ENCODE assay signal across 16 cellular contexts in the genomic region with DNA sequence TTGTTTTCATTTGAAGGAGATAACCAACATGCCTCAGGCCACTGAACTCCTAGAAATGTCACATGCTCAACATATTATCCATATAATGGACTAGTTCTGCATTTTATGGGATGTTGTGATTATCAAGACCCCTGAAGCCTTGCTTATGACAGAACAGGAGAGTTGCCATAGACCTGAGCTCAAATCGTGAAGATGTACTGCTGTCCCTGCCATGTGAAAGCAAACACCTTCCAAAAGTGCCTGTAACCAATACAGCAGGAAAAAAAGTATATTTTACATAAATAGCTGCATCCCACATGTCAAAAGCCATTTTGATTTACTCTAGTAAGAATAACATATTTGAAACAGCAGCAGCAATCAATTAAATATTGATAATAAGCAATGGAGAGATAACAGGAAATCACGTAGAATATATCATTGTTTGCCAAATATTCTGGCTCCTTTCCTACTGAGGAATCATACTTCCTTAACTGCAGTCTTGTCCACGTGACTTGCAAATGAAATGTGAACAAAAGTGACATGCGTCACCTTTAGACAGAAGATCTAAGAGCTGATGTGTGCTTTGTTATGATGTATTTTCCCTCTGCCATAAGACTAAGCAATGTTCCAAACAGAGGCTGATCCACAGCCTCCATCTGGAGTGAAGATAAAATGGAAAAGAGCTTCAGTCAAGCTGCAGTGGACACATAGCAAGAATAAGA. TPM values are rescaled to one million over a fixed set of nuclear protein-coding genes. Genes with fewer than 3 reads are reported as not detected.
DNase-seq lines count a peak whose midpoint lies in the region; ATAC-seq, FAIRE-seq and TF ChIP-seq lines count a peak whose summit lies in the region.
"Had no signal": no experiment of that assay in that cellular context is flagged by ENCODE, and none has a peak within 500 bp of the region (broad histone marks: within the 10 kb centered on the region; RNA-seq: fewer than 3 reads in every experiment).

No MANE protein-coding gene starts in this region.

- H4K20me1 ChIP-seq in keratinocyte (ENCODE audit: control insufficient read depth, extremely low read depth, insufficient read depth, low read length), result no peaks in the 10 kb centered on the region

- H3K4me2 ChIP-seq in keratinocyte (ENCODE audit: control insufficient read depth, extremely low read depth, insufficient read depth, low read depth, low read length), result no peak overlapping the region
- H3K4me2 ChIP-seq: GM23338 had no signal

- H3K79me2 ChIP-seq in keratinocyte (ENCODE audit: control insufficient read depth, insufficient read depth, low read length), result no peaks in the 10 kb centered on the region

- TF ChIP-seq CTCF in heart left ventricle (IDR thresholded peaks at IDR 0.05) (no peak), keratinocyte (optimal IDR thresholded peaks at IDR 0.05 in 1 of 3, IDR thresholded peaks at IDR 0.05 in 1 of 3, conservative IDR thresholded peaks at IDR 0.05 in 1 of 3; ENCODE audit: extremely low read depth in 1 of 3, insufficient read depth in 2 of 3, low read length in 3 of 3) (no peak), MCF 10A (IDR thresholded peaks at IDR 0.05; ENCODE audit: unreplicated experiment) (no peak)

- H3K27ac Mint-ChIP-seq in MCF 10A (ENCODE audit: low read depth, unreplicated experiment), result no peak overlapping the region
- H3K27ac Mint-ChIP-seq: CD14-positive monocyte, GM23338 had no signal

- CTCF ChIA-PET in MCF 10A (lab: Yijun Ruan, JAX), result interaction anchor here (0.7 to 2.7 kb wide), 3 partner anchors 14 to 43 kb away, joined by 3 to 18 read pairs (median 4); no protein-coding TSS in a partner anchor

- H3K4me1 ChIP-seq in heart left ventricle (peaks cover 0 to 22% (median 3%) of the 10 kb centered on the region in 12 donors), keratinocyte (ENCODE audit: control insufficient read depth, extremely low read depth, insufficient read depth, low read length) (no peaks in the 10 kb centered on the region)

- DNase-seq in heart left ventricle, result no peak
- no peak for DNase-seq in Right ventricle myocardium inferior (ENCODE audit: missing footprints)
- no peak for DNase-seq in SK-N-MC (ENCODE audit: low read depth, low spot score)
- no peak for DNase-seq in keratinocyte (ENCODE audit: low read depth, low spot score)
- DNase-seq in ureter (ENCODE audit: low spot score), result peak; percentile 34
- no peak for DNase-seq in NCI-H1417 treated with DMSO at 0.1 percent for 48 hours (lab: John Stamatoyannopoulos, UW)
- no peak for DNase-seq in MCF 10A (ENCODE audit: unreplicated experiment)
- DNase-seq: Caco-2, DND-41, GDM1, H7 had no signal

- peaks cover 0 to 40% (median 3%) of the 10 kb centered on the region in 9 donors for H3K36me3 ChIP-seq in heart left ventricle
- peaks cover 19% of the 10 kb centered on the region for H3K36me3 ChIP-seq in SK-N-MC (ENCODE audit: insufficient read depth, low read length)
- H3K36me3 ChIP-seq in keratinocyte (ENCODE audit: control insufficient read depth in 2 of 2, extremely low read depth in 1 of 2, insufficient read depth in 2 of 2, low read length in 2 of 2), result peaks cover 3 to 4% of the 10 kb centered on the region in 2 experiments

- H2AFZ ChIP-seq in keratinocyte (ENCODE audit: control insufficient read depth, low read length), result no peak overlapping the region
- H2AFZ ChIP-seq: GM23338 had no signal

- no peaks in the 10 kb centered on the region for H3K27me3 Mint-ChIP-seq in MCF 10A (ENCODE audit: insufficient read depth, unreplicated experiment)
- H3K27me3 Mint-ChIP-seq: CD8-positive, alpha-beta memory T cell had no signal

- H3K9ac ChIP-seq in SK-N-MC (ENCODE audit: insufficient read length) (no peak overlapping the region), keratinocyte (ENCODE audit: control insufficient read depth, extremely low read depth, insufficient read depth, low read length) (no peak overlapping the region)

- ATAC-seq in heart left ventricle (peak in 1 of 4 donors; percentile 8), Right ventricle myocardium inferior (no peak)
- ATAC-seq: GM23338 had no signal

- no peaks in the 10 kb centered on the region for H3K9me3 ChIP-seq in heart left ventricle
- H3K9me3 ChIP-seq in SK-N-MC (ENCODE audit: low read depth, low read length), result no peaks in the 10 kb centered on the region
- H3K9me3 ChIP-seq in keratinocyte (ENCODE audit: control insufficient read depth, low read depth, low read length), result no peaks in the 10 kb centered on the region
- H3K9me3 ChIP-seq: Caco-2 had no signal

- TF ChIP-seq POLR2A in heart left ventricle (IDR thresholded peaks at IDR 0.05), result no peak

- no peaks in the 10 kb centered on the region for H3K9me3 Mint-ChIP-seq in MCF 10A (ENCODE audit: unreplicated experiment)
- H3K9me3 Mint-ChIP-seq: CD8-positive, alpha-beta memory T cell; GM23338 had no signal

- H3K4me3 ChIP-seq in heart left ventricle, result no peak overlapping the region
- no peak overlapping the region for H3K4me3 ChIP-seq in SK-N-MC
- no peak overlapping the region for H3K4me3 ChIP-seq in keratinocyte (ENCODE audit: control insufficient read depth in 2 of 3, extremely low read depth in 1 of 3, insufficient read depth in 2 of 3, low read depth in 1 of 3, low read length in 3 of 3)
- H3K4me3 ChIP-seq: GM23338 had no signal

- dilution Hi-C loops in keratinocyte (cut with MboI; ENCODE audit: extremely low pct_ligation_motif_present, low sequenced_read_pairs), result no loop called here

- peak overlapping the region in 8 of 12 donors; percentile 31 to 69 (median 57) for H3K27ac ChIP-seq in heart left ventricle
- H3K27ac ChIP-seq in SK-N-MC, result peak overlapping the region; percentile 31; the same call in 1 of the 2 replicates
- H3K27ac ChIP-seq in keratinocyte (ENCODE audit: control insufficient read depth, insufficient read depth, low read length), result no peak overlapping the region
- H3K27ac ChIP-seq: 22Rv1 had no signal

- FAIRE-seq in keratinocyte (lab: Jason Lieb, UNC), result peak; percentile 39
- FAIRE-seq: GM12892 had no signal

- POLR2A ChIA-PET in MCF 10A (lab: Yijun Ruan, JAX), result interaction anchor here (0.6 to 2.3 kb wide), 4 partner anchors 9 to 29 kb away, joined by 3 to 7 read pairs (median 3); no protein-coding TSS in a partner anchor

- H3K36me3 Mint-ChIP-seq in MCF 10A (ENCODE audit: insufficient read depth, unreplicated experiment), result peaks cover 8% of the 10 kb centered on the region

- intact Hi-C loops in heart left ventricle (cut with DNase I), result no loop called here
- intact Hi-C loops in Right ventricle myocardium inferior (cut with DNase I), result no loop called here
- intact Hi-C loops in MCF 10A (cut with micrococcal nuclease), result no loop called here

- H3K4me1 Mint-ChIP-seq in MCF 10A (ENCODE audit: insufficient read depth, unreplicated experiment), result no peaks in the 10 kb centered on the region
- H3K4me1 Mint-ChIP-seq: GM23338 had no signal

- H3K9me1 ChIP-seq in keratinocyte (ENCODE audit: control insufficient read depth, extremely low read depth, insufficient read depth, low read length), result no peaks in the 10 kb centered on the region

- H3K27me3 ChIP-seq in heart left ventricle, result no peaks in the 10 kb centered on the region
- no peaks in the 10 kb centered on the region for H3K27me3 ChIP-seq in keratinocyte (ENCODE audit: control insufficient read depth, extremely low read depth, insufficient read depth, low read length)

- no TSS peak for BruUV-seq in MCF 10A (replicated peaks; lab: Mats Ljungman, UMichigan)

- no peak overlapping the region for H3K4me3 Mint-ChIP-seq in MCF 10A (ENCODE audit: unreplicated experiment)
- H3K4me3 Mint-ChIP-seq: CD14-positive monocyte; CD8-positive, alpha-beta memory T cell; GM23338 had no signal

- 56 to 78% (median 72%) methylated on average over 4 of the region's 4 CpGs for WGBS in heart left ventricle, 4 donors

RNA-seq across cellular contexts. Expression of gene SLC25A30, which starts 33.5 kb away (rescaled TPM):
- total RNA-seq in heart left ventricle (100 to 1,000 TPM in 6 of 9 donors, 10 to 100 TPM in 3; 56.9 to 208 (median 128) TPM), Right ventricle myocardium inferior (150 TPM), ureter (16.8 TPM), MCF 10A (2022) (10.5 and 11.9 TPM in 2 replicates)
- polyA plus RNA-seq in heart left ventricle (10 to 100 TPM; 27.9 to 51.6 TPM), keratinocyte (21.4 to 26.8 TPM (median 24.5 TPM) in 3 replicates)
- 20.1 TPM for polyA plus RNA-seq in keratinocyte (2011; ENCODE audit: low read depth)
- polyA plus RNA-seq in keratinocyte (2011; cell fraction: cytosol; rRNA removed), result 18.5 and 29.4 TPM in 2 replicates
- 20.8 and 21.6 TPM in 2 replicates for polyA plus RNA-seq in keratinocyte (2011; cell fraction: nucleus; rRNA removed)
- polyA plus RNA-seq in keratinocyte (2012; ENCODE audit: low replicate concordance), result 10.6 and 19.4 TPM in 2 replicates
- 26.0 to 49.0 TPM (median 46.0 TPM) in 3 replicates for polyA minus RNA-seq in keratinocyte
- 19.0 TPM for polyA minus RNA-seq in keratinocyte (2011; cell fraction: cytosol; rRNA and poly(A)+ RNA removed)
- polyA minus RNA-seq in keratinocyte (2011; cell fraction: nucleus; rRNA and poly(A)+ RNA removed), result 11.8 and 33.2 TPM in 2 replicates

RNA-seq across cellular contexts. Expression of gene TPT1, which starts 43.6 kb away (rescaled TPM):
- 1,000 to 10,000 TPM; 1,738 to 4,300 (median 3,888) TPM for total RNA-seq in heart left ventricle
- polyA plus RNA-seq in heart left ventricle, result 1,000 to 10,000 TPM; 6,619 to 7,117 TPM
- total RNA-seq in Right ventricle myocardium inferior, result 4,733 TPM
- 3,409 to 8,174 TPM (median 5,358 TPM) in 3 replicates for polyA plus RNA-seq in keratinocyte
- 7,356 TPM for polyA plus RNA-seq in keratinocyte (2011; ENCODE audit: low read depth)
- 5,519 and 7,789 TPM in 2 replicates for polyA plus RNA-seq in keratinocyte (2011; cell fraction: cytosol; rRNA removed)
- polyA plus RNA-seq in keratinocyte (2011; cell fraction: nucleus; rRNA removed), result 862 and 1,110 TPM in 2 replicates
- polyA plus RNA-seq in keratinocyte (2012; ENCODE audit: low replicate concordance), result 3,680 and 8,566 TPM in 2 replicates
- 719 to 1,720 TPM (median 1,132 TPM) in 3 replicates for polyA minus RNA-seq in keratinocyte
- 1,849 TPM for polyA minus RNA-seq in keratinocyte (2011; cell fraction: cytosol; rRNA and poly(A)+ RNA removed)
- 199 and 344 TPM in 2 replicates for polyA minus RNA-seq in keratinocyte (2011; cell fraction: nucleus; rRNA and poly(A)+ RNA removed)
- 4,913 TPM for total RNA-seq in ureter
- 4,896 and 5,827 TPM in 2 replicates for total RNA-seq in MCF 10A (2022)
